ENCODE assay signal across 29 cellular contexts in the genomic region with DNA sequence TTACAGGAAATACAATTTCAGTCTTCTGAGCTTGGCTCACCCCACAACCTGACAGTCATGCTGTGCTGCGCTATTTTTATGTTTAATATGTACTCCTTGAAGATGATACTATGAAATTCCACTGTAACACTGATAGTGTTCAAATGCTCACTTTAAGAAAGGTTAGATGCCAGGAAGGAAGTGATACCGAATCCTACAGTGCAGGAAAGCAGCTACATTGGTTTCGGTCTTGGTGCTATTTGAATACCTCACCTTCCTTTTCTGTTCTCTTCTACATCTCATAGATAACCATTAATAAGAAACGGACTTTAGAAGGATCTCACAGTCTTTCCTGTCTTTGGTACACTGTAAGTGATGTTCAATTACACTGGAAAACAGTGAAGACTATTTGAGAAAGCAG.
A peak's percentile ranks its signal among the peaks of the same experiment; 100 is the strongest.
DNase-seq lines count a peak whose midpoint lies in the region; ATAC-seq and TF ChIP-seq lines count a peak whose summit lies in the region.
"Had no signal": no experiment of that assay in that cellular context is flagged by ENCODE, and none has a peak within 500 bp of the region (broad histone marks: within the 10 kb centered on the region; RNA-seq: fewer than 3 reads in every experiment).

No MANE protein-coding gene starts in this region.

- TF ChIP-seq CTCF in testis (IDR thresholded peaks at IDR 0.05), result no peak

- H3K4me1 Mint-ChIP-seq in CD4-positive, alpha-beta memory T cell, result no peaks in the 10 kb centered on the region
- H3K4me1 Mint-ChIP-seq: activated naive CD4-positive, alpha-beta T cell treated with anti-CD3 and anti-CD28 coated beads, Interleukin-2, amount 10 ng/mL, durations not matched to agents 7 days and 5 days; memory B cell had no signal

- no peaks in the 10 kb centered on the region for H3K36me3 ChIP-seq in testis (ENCODE audit: low read depth, missing control alignments)
- H3K36me3 ChIP-seq in CD4-positive, alpha-beta memory T cell (ENCODE audit: insufficient read depth, low read length), result no peaks in the 10 kb centered on the region
- H3K36me3 ChIP-seq: BLaER1, breast epithelium, HAP-1, neural progenitor cell, right lobe of liver had no signal

- POLR2A ChIA-PET in CD4-positive, alpha-beta memory T cell (lab: Charles Lee; ENCODE audit: partially characterized antibody), result no interaction called here

- DNase-seq in RPMI8226, result peak; percentile 13
- DNase-seq in posterior cingulate gyrus, result no peak
- no peak for DNase-seq in testis
- no peak for DNase-seq in A172 (ENCODE audit: low spot score)
- DNase-seq in CD4-positive, alpha-beta memory T cell, result no peak
- DNase-seq: activated CD4-positive, alpha-beta memory T cell treated with anti-CD3 and anti-CD28 coated beads for 36 hours; activated CD8-positive, alpha-beta memory T cell treated with anti-CD3 and anti-CD28 coated beads, Interleukin-2, amount 50 U/mL, for 4 hours; activated naive CD4-positive, alpha-beta T cell treated with anti-CD3 and anti-CD28 coated beads, Interleukin-2, amount 10 ng/mL, durations not matched to agents 7 days and 5 days; amniotic stem cell; COR-L47; DMS79 treated with DMSO at 0.1 percent for 48 hours; NCI-H146; NCI-H446 treated with DMSO at 0.1 percent for 48 hours; right lobe of liver; stimulated activated CD4-positive, alpha-beta T cell treated with anti-CD3 and anti-CD28 coated beads, Interleukin-4, amount 100 ng/mL, for 1 hour; trophoblast cell had no signal

- intact Hi-C loops in posterior cingulate gyrus (cut with DNase I) (no loop called here), testis (cut with DNase I; ENCODE audit: low total_unique reads) (no loop called here)
- intact Hi-C loops in CD4-positive, alpha-beta memory T cell (cut with micrococcal nuclease), result no loop called here

- no peaks in the 10 kb centered on the region for H3K9me3 ChIP-seq in testis
- no peaks in the 10 kb centered on the region for H3K9me3 ChIP-seq in CD4-positive, alpha-beta memory T cell (ENCODE audit: control insufficient read depth in 1 of 2, low read length in 2 of 2)
- H3K9me3 ChIP-seq: BLaER1, breast epithelium, HAP-1, right lobe of liver had no signal

- peaks cover 0 to 3% (median 0%) of the 10 kb centered on the region in 8 donors for H3K9me3 Mint-ChIP-seq in CD4-positive, alpha-beta memory T cell
- H3K9me3 Mint-ChIP-seq: activated CD4-positive, alpha-beta memory T cell treated with anti-CD3 and anti-CD28 coated beads for 36 hours; activated naive CD4-positive, alpha-beta T cell treated with anti-CD3 and anti-CD28 coated beads, Interleukin-2, amount 10 ng/mL, durations not matched to agents 7 days and 5 days; activated T-helper 1 cell treated with anti-CD3 and anti-CD28 coated beads, Interleukin-12 subunit alpha, Interleukin-12 subunit beta, Interleukin-2, Interleukin-4 antibody, amounts not matched to agents 30 ng/mL and 10 ng/mL and 1 ng/mL, durations not matched to agents 14 hours and 24 hours and 36 hours; memory B cell; neural progenitor cell had no signal

- no peaks in the 10 kb centered on the region for H3K27me3 Mint-ChIP-seq in CD4-positive, alpha-beta memory T cell
- H3K27me3 Mint-ChIP-seq: activated CD4-positive, alpha-beta memory T cell treated with anti-CD3 and anti-CD28 coated beads for 36 hours; activated naive CD4-positive, alpha-beta T cell treated with anti-CD3 and anti-CD28 coated beads, Interleukin-2, amount 10 ng/mL, durations not matched to agents 7 days and 5 days; memory B cell had no signal

- TF ChIP-seq POLR2A in testis (IDR thresholded peaks at IDR 0.05), result no peak

- WGBS in testis, 2 donors, result 85 to 93% methylated on average over 4 of the region's 4 CpGs

- H3K27ac ChIP-seq in testis, result no peak overlapping the region
- H3K27ac ChIP-seq in CD4-positive, alpha-beta memory T cell (ENCODE audit: low read depth, low read length), result no peak overlapping the region
- H3K27ac ChIP-seq: BLaER1, breast epithelium, KMS-11, neural progenitor cell, right lobe of liver, SK-N-MC had no signal

- H3K4me3 Mint-ChIP-seq in CD4-positive, alpha-beta memory T cell, result no peak overlapping the region
- H3K4me3 Mint-ChIP-seq: activated CD4-positive, alpha-beta memory T cell treated with anti-CD3 and anti-CD28 coated beads for 36 hours; activated naive CD4-positive, alpha-beta T cell treated with anti-CD3 and anti-CD28 coated beads, Interleukin-2, amount 10 ng/mL, durations not matched to agents 7 days and 5 days; activated T-helper 1 cell treated with anti-CD3 and anti-CD28 coated beads, Interleukin-12 subunit alpha, Interleukin-12 subunit beta, Interleukin-2, Interleukin-4 antibody, amounts not matched to agents 30 ng/mL and 10 ng/mL and 1 ng/mL, durations not matched to agents 14 hours and 24 hours and 36 hours; memory B cell; neural progenitor cell; T-helper 1 cell treated with Interleukin-12 subunit alpha and Interleukin-12 subunit beta and Interleukin-4 antibody, amounts not matched to agents 30 μg/mL and 1 μg/mL, for 36 hours had no signal

- peaks cover 4% of the 10 kb centered on the region for H3K4me1 ChIP-seq in testis
- no peaks in the 10 kb centered on the region for H3K4me1 ChIP-seq in CD4-positive, alpha-beta memory T cell (ENCODE audit: insufficient read depth, low read length)
- H3K4me1 ChIP-seq: BLaER1, breast epithelium, HAP-1 had no signal

- no peaks in the 10 kb centered on the region for H3K27me3 ChIP-seq in testis
- H3K27me3 ChIP-seq in CD4-positive, alpha-beta memory T cell (ENCODE audit: insufficient read depth, low read length), result no peaks in the 10 kb centered on the region
- H3K27me3 ChIP-seq: BLaER1, breast epithelium, neural progenitor cell, right lobe of liver had no signal

- CTCF ChIA-PET in CD4-positive, alpha-beta memory T cell (lab: Charles Lee; ENCODE audit: partially characterized antibody), result no interaction called here

- no peak overlapping the region for H3K4me3 ChIP-seq in testis
- H3K4me3 ChIP-seq in CD4-positive, alpha-beta memory T cell (ENCODE audit: low read length in 2 of 2), result no peak overlapping the region
- H3K4me3 ChIP-seq: BLaER1, breast epithelium, HAP-1, neural progenitor cell, right lobe of liver, SK-N-MC had no signal

- no peaks in the 10 kb centered on the region for H3K36me3 Mint-ChIP-seq in CD4-positive, alpha-beta memory T cell
- H3K36me3 Mint-ChIP-seq: activated CD4-positive, alpha-beta memory T cell treated with anti-CD3 and anti-CD28 coated beads for 36 hours; activated naive CD4-positive, alpha-beta T cell treated with anti-CD3 and anti-CD28 coated beads, Interleukin-2, amount 10 ng/mL, durations not matched to agents 7 days and 5 days; memory B cell; neural progenitor cell had no signal

- H3K27ac Mint-ChIP-seq in CD4-positive, alpha-beta memory T cell, result no peak overlapping the region
- H3K27ac Mint-ChIP-seq: activated CD4-positive, alpha-beta memory T cell treated with anti-CD3 and anti-CD28 coated beads for 36 hours; activated naive CD4-positive, alpha-beta T cell treated with anti-CD3 and anti-CD28 coated beads, Interleukin-2, amount 10 ng/mL, durations not matched to agents 7 days and 5 days; activated T-helper 1 cell treated with anti-CD3 and anti-CD28 coated beads, Interleukin-12 subunit alpha, Interleukin-12 subunit beta, Interleukin-2, Interleukin-4 antibody, amounts not matched to agents 30 ng/mL and 10 ng/mL and 1 ng/mL, durations not matched to agents 14 hours and 24 hours and 36 hours; memory B cell; neural progenitor cell; T-helper 1 cell treated with Interleukin-12 subunit alpha and Interleukin-12 subunit beta and Interleukin-4 antibody, amounts not matched to agents 30 μg/mL and 1 μg/mL, for 36 hours had no signal

- ATAC-seq in GM18517 (IDR thresholded peaks at IDR 0.05; ENCODE audit: unreplicated experiment) (peak; percentile 61), GM21360 (IDR thresholded peaks at IDR 0.05; ENCODE audit: unreplicated experiment) (peak; percentile 50), HG03060 (IDR thresholded peaks at IDR 0.05; ENCODE audit: low read depth, unreplicated experiment) (peak; percentile 52)
- ATAC-seq: activated CD4-positive, CD25-positive, alpha-beta regulatory T cell treated with anti-CD3 and anti-CD28 coated beads, Interleukin-2, amount 50 U/mL, for 24 hours; right lobe of liver had no signal
